In the genomic region with DNA sequence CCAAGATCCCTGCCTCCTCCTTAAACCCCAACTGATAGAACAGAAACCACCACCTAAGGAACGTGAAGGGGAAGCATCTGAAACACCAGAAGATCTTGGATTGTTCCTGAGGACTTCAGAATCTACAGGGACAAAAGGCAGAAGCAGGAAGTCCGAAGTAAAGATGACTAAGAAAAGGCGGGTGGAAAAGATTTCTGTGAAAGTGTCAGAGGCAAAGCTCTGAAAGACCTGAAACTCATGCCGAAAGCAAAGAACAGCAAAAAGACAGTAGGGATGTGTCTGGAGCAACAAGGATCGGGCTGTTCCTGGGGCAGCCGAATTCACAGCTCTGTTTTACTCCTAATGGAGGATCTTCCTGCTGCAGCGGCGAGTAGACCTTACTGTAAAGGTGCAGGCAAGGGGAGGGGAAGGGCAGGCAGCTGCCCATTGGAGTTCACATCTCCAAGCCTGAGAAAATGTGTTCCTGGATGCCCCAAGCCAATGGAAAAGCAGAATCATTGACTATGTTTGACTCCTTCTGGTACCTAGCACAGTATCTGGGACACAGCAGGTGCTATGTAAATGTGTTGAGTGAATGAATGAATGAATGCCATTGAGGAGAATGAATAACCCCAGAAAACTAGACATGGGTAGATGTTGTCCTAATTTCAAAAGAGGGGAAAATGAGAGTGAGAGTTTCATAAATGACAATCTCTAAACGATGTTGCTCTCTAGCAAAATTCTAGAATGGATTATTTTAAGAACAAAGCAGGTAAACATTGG, we compare ENCODE assay signal across 8 cellular contexts. TPM values are rescaled to one million over a fixed set of nuclear protein-coding genes. Genes with fewer than 3 reads are reported as not detected.
DNase-seq lines count a peak whose midpoint lies in the region; ATAC-seq and TF ChIP-seq lines count a peak whose summit lies in the region.

No MANE protein-coding gene starts in this region.

- ATAC-seq in naive B cell (ENCODE audit: low read depth in 2 of 2) (no peak), HG02981 (IDR thresholded peaks at IDR 0.05; ENCODE audit: unreplicated experiment) (no peak)

- H3K36me3 ChIP-seq in GM23248 (ENCODE audit: low read depth) (no peaks in the 10 kb centered on the region), endodermal cell (ENCODE audit: control insufficient read depth, insufficient read depth, low read length) (no peaks in the 10 kb centered on the region)

- peak overlapping the region; percentile 85 to 95 (median 91) for H3K27ac Mint-ChIP-seq in CD14-positive monocyte
- H3K27ac Mint-ChIP-seq in endodermal cell = peak overlapping the region; percentile 96
- peak overlapping the region; percentile 96 to 98 (median 97) for H3K27ac Mint-ChIP-seq in naive B cell

- H3K9me2 ChIP-seq in GM23248 (ENCODE audit: insufficient read depth) = no peaks in the 10 kb centered on the region

- H3K27me3 Mint-ChIP-seq in CD14-positive monocyte (ENCODE audit: low read depth in 3 of 3) (peaks cover 1 to 4% (median 2%) of the 10 kb centered on the region in 3 donors), endodermal cell (ENCODE audit: insufficient read depth) (peaks cover 3% of the 10 kb centered on the region), naive B cell (peaks cover 0 to 5% (median 0%) of the 10 kb centered on the region in 3 donors)

- H3K36me3 Mint-ChIP-seq in CD14-positive monocyte = no peaks in the 10 kb centered on the region
- no peaks in the 10 kb centered on the region for H3K36me3 Mint-ChIP-seq in endodermal cell (ENCODE audit: low read depth)
- no peaks in the 10 kb centered on the region for H3K36me3 Mint-ChIP-seq in naive B cell

- peaks cover 3% of the 10 kb centered on the region; the same call in 1 of the 2 replicates for H3K4me1 ChIP-seq in GM23248 (ENCODE audit: insufficient read depth)
- H3K4me1 ChIP-seq in endodermal cell (ENCODE audit: control insufficient read depth, insufficient read depth, low read length) = no peaks in the 10 kb centered on the region

- H2AFZ ChIP-seq in GM23248 = peak overlapping the region; percentile 99

- 6 to 7% methylated on average over 9 of the region's 9 CpGs for WGBS in GM23248 (ENCODE audit: low coverage in 1 of 2, low lambda C conversion rate in 2 of 2, missing lambda C conversion rate in 2 of 2), 2 experiments
- 9 to 20% methylated on average over 9 of the region's 9 CpGs for WGBS in endodermal cell (ENCODE audit: insufficient coverage in 1 of 2, insufficient read length in 1 of 2), 2 experiments

- no peaks in the 10 kb centered on the region for H4K20me1 ChIP-seq in GM23248 (ENCODE audit: insufficient read depth)

- H3K4me2 ChIP-seq in GM23248 (ENCODE audit: unreplicated experiment) = peak overlapping the region; percentile 86

- peak overlapping the region; percentile 97 for H3K4me3 ChIP-seq in GM23248
- H3K4me3 ChIP-seq in endodermal cell (ENCODE audit: low read length) = peak overlapping the region; percentile 89

- peak overlapping the region; percentile 63 for H3K27ac ChIP-seq in GM23248
- H3K27ac ChIP-seq in endodermal cell (ENCODE audit: low read depth, low read length) = peak overlapping the region; percentile 87

- H3K9ac ChIP-seq in GM23248 (peak overlapping the region; percentile 77), endodermal cell (ENCODE audit: extremely low read depth, low read length, poor library complexity, severe bottlenecking) (peak overlapping the region; percentile 43)

- H3F3A ChIP-seq in GM23248 (ENCODE audit: insufficient read depth) = peaks cover 24% of the 10 kb centered on the region

- TF ChIP-seq CTCF in CD14-positive monocyte (IDR thresholded peaks at IDR 0.05) (no peak), endodermal cell (conservative IDR thresholded peaks at IDR 0.05) (no peak)

- H3K4me3 Mint-ChIP-seq in CD14-positive monocyte = peak overlapping the region; percentile 98
- H3K4me3 Mint-ChIP-seq in endodermal cell = peak overlapping the region; percentile 75
- H3K4me3 Mint-ChIP-seq in naive B cell = peak overlapping the region; percentile 93 to 100 (median 98)

- H3K9me3 ChIP-seq in GM23248 (ENCODE audit: low read depth) = no peaks in the 10 kb centered on the region
- no peaks in the 10 kb centered on the region for H3K9me3 ChIP-seq in endodermal cell (ENCODE audit: control insufficient read depth, low read length)

- intact Hi-C loops in CD14-positive monocyte (cut with micrococcal nuclease) = loop anchor here (2.0 to 10.0 kb wide), 2 partner anchors 79 to 103 kb away; a partner anchor contains a TSS

- in situ Hi-C loops in GM23248 (cut with MboI) = no loop called here

- peaks cover 41% of the 10 kb centered on the region for H3K4me1 Mint-ChIP-seq in CD14-positive monocyte
- peaks cover 22% of the 10 kb centered on the region for H3K4me1 Mint-ChIP-seq in endodermal cell
- peaks cover 44 to 51% (median 51%) of the 10 kb centered on the region in 3 donors for H3K4me1 Mint-ChIP-seq in naive B cell

- H3K79me2 ChIP-seq in GM23248 (ENCODE audit: insufficient read depth) = no peaks in the 10 kb centered on the region

- DNase-seq in CD14-positive monocyte (ENCODE audit: low spot score) = no peak
- DNase-seq in GM23248 = peak; percentile 63
- peak; percentile 75 for DNase-seq in RKO (ENCODE audit: low spot score)
- DNase-seq in endodermal cell = peak; percentile 73
- DNase-seq in naive B cell = no peak
- no peak for DNase-seq in HUDEP-2 (lab: John Stamatoyannopoulos, UW; ENCODE audit: unreplicated experiment in 76 of 76)
- DNase-seq in 8988T = no peak

- H3K27me3 ChIP-seq in GM23248 (replicated peaks; ENCODE audit: insufficient read depth) (no peaks in the 10 kb centered on the region), endodermal cell (ENCODE audit: control insufficient read depth, insufficient read depth, low read length, poor library complexity, severe bottlenecking) (no peaks in the 10 kb centered on the region)

- H3K9me3 Mint-ChIP-seq in CD14-positive monocyte = peaks cover 0 to 1% (median 0%) of the 10 kb centered on the region in 7 donors
- peaks cover 5% of the 10 kb centered on the region for H3K9me3 Mint-ChIP-seq in endodermal cell
- peaks cover 0 to 5% (median 0%) of the 10 kb centered on the region in 7 donors for H3K9me3 Mint-ChIP-seq in naive B cell

RNA-seq across cellular contexts. Expression of a gene that starts 40.4 kb away (rescaled TPM):
- polyA plus RNA-seq in CD14-positive monocyte = 10 to 100 TPM; 36.5 to 51.2 TPM
- total RNA-seq in GM23248 (2014; rRNA removed; shearing (Covaris generic)) = 191 and 196 TPM in 2 replicates
- 204 and 210 TPM in 2 replicates for polyA plus RNA-seq in GM23248 (2016; fragmentation: Nextera tagmentation; extraction: Ambion mirVana)
- 100 to 1,000 TPM; 369 to 402 TPM for total RNA-seq in endodermal cell
- polyA plus RNA-seq in endodermal cell (2013, experiment 1 of 2) = 188 TPM
- 200 TPM for polyA plus RNA-seq in endodermal cell (2013, experiment 2 of 2)
- 100 to 1,000 TPM in 1 of 6 donors, 10 to 100 TPM in 5; 66.3 to 102 (median 78.2) TPM for polyA plus RNA-seq in naive B cell (ENCODE audit: low read depth in 6 of 6)

Comparison
In these comparisons a context has a peak if more than half of its experiments do, and no peak if none do; other contexts are left out.
1. DNase-seq: peak in GM23248 (single experiment), RKO (single experiment) and endodermal cell (single experiment); none in CD14-positive monocyte (single experiment), naive B cell (single experiment), HUDEP-2 (0 of 76) and 8988T (single experiment).
2. Peak in every context shown above with its lines, with median percentiles within 50 percentile points of each other: H3K27ac Mint-ChIP-seq and H3K4me3 Mint-ChIP-seq.